In genomic region chr19:29952127-29952526, GRCh38 we compare ENCODE assay signal across 1 cellular context.
TF ChIP-seq lines count a peak whose summit lies in the region.

No MANE protein-coding gene starts in this region.

TF ChIP-seq in endothelial cell of umbilical vein, 7 proteins besides CTCF, POLR2A, EP300 and RAD21:
- TF ChIP-seq FOS (IDR thresholded peaks at IDR 0.05; ENCODE audit: borderline replicate concordance, insufficient read depth, low read length) (no peak), GATA2 (IDR thresholded peaks at IDR 0.05; ENCODE audit: insufficient read depth, insufficient read length, low read depth, low read length) (no peak), POLR2AphosphoS5 (IDR thresholded peaks at IDR 0.05; ENCODE audit: insufficient read depth, low read depth, low read length) (no peak), EZH2 (IDR thresholded peaks at IDR 0.05; ENCODE audit: borderline replicate concordance, low read depth, low read length, severe bottlenecking) (no peak), JUN (IDR thresholded peaks at IDR 0.05; ENCODE audit: borderline replicate concordance, insufficient read depth, insufficient read length, low read depth) (no peak), MYC (IDR thresholded peaks at IDR 0.05; ENCODE audit: low read depth, low read length) (no peak)
- TF ChIP-seq, protein P1, sequence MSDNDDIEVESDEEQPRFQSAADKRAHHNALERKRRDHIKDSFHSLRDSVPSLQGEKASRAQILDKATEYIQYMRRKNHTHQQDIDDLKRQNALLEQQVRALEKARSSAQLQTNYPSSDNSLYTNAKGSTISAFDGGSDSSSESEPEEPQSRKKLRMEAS (IDR thresholded peaks at IDR 0.05; ENCODE audit: insufficient read depth, insufficient read length): no peak
